Comparison of ENCODE assay signal across 8 cellular contexts in genomic region chr6:54244430-54244829, GRCh38.
DNase-seq lines count a peak whose midpoint lies in the region; ATAC-seq, FAIRE-seq and TF ChIP-seq lines count a peak whose summit lies in the region.

No MANE protein-coding gene starts in this region.

- no peak for FAIRE-seq in GM12892 (lab: Jason Lieb, UNC)

- H3K36me3 ChIP-seq in CD8-positive, alpha-beta memory T cell (ENCODE audit: insufficient read depth, low read length): no peaks in the 10 kb centered on the region

- no peak overlapping the region for H3K4me3 ChIP-seq in CD8-positive, alpha-beta memory T cell (ENCODE audit: low read length)

- no peak overlapping the region for H3K27ac ChIP-seq in 22Rv1
- no peak overlapping the region for H3K27ac ChIP-seq in CD8-positive, alpha-beta memory T cell (ENCODE audit: low read depth, low read length)

- intact Hi-C loops in posterior cingulate gyrus (cut with DNase I): loop anchor here (10.0 kb wide), 1 partner anchor 260 kb away; no protein-coding TSS in a partner anchor

- POLR2A ChIA-PET in CD8-positive, alpha-beta memory T cell (lab: Charles Lee): no interaction called here

- TF ChIP-seq POLR2A in GM12892 (IDR thresholded peaks at IDR 0.05; ENCODE audit: low read depth, low read length): no peak

- no peaks in the 10 kb centered on the region for H3K36me3 Mint-ChIP-seq in CD8-positive, alpha-beta memory T cell

- no peak overlapping the region for H3K27ac Mint-ChIP-seq in CD8-positive, alpha-beta memory T cell

- peak; percentile 79 for TF ChIP-seq CTCF in 22Rv1 (IDR thresholded peaks at IDR 0.05)

- peaks cover 0 to 1% of the 10 kb centered on the region in 2 donors for H3K27me3 Mint-ChIP-seq in CD8-positive, alpha-beta memory T cell

- CTCF ChIA-PET in CD8-positive, alpha-beta memory T cell (lab: Charles Lee): no interaction called here

- H3K9me3 ChIP-seq in CD8-positive, alpha-beta memory T cell (ENCODE audit: low read length): no peaks in the 10 kb centered on the region

- ATAC-seq in GM18511 (IDR thresholded peaks at IDR 0.05; ENCODE audit: unreplicated experiment): peak; percentile 52

- H3K4me1 Mint-ChIP-seq in CD8-positive, alpha-beta memory T cell: no peaks in the 10 kb centered on the region

- no peaks in the 10 kb centered on the region for H3K4me1 ChIP-seq in CD8-positive, alpha-beta memory T cell (ENCODE audit: insufficient read depth, low read length)

- peaks cover 0 to 5% (median 0%) of the 10 kb centered on the region in 5 donors for H3K9me3 Mint-ChIP-seq in CD8-positive, alpha-beta memory T cell

- H3K27me3 ChIP-seq in CD8-positive, alpha-beta memory T cell (ENCODE audit: insufficient read depth, low read length, poor library complexity, severe bottlenecking): no peaks in the 10 kb centered on the region

- DNase-seq in RKO (ENCODE audit: low spot score): peak; percentile 45
- DNase-seq in foreskin melanocyte: peak; percentile 14
- DNase-seq in CD8-positive, alpha-beta memory T cell: no peak
- no peak for DNase-seq in posterior cingulate gyrus
- no peak for DNase-seq in NCI-H2107 treated with DMSO at 0.1 percent for 48 hours (lab: John Stamatoyannopoulos, UW; ENCODE audit: unreplicated experiment)
- no peak for DNase-seq in GM12892 (ENCODE audit: insufficient read length)

- H3K4me3 Mint-ChIP-seq in CD8-positive, alpha-beta memory T cell: no peak overlapping the region

Comparison
In these comparisons a context has a peak if more than half of its experiments do, and no peak if none do; other contexts are left out.
1. DNase-seq: peak in RKO (single experiment) and foreskin melanocyte (single experiment); none in CD8-positive, alpha-beta memory T cell (0 of 5), posterior cingulate gyrus (0 of 10), NCI-H2107 treated with DMSO at 0.1 percent for 48 hours (single experiment) and GM12892 (single experiment).